9 cellular contexts compared by ENCODE assay signal in genomic region chr6:4359108-4359710, GRCh38.
DNase-seq lines count a peak whose midpoint lies in the region; ATAC-seq, FAIRE-seq and TF ChIP-seq lines count a peak whose summit lies in the region.
"Had no signal": no experiment of that assay in that cellular context is flagged by ENCODE, and none has a peak within 500 bp of the region (broad histone marks: within the 10 kb centered on the region; RNA-seq: fewer than 3 reads in every experiment).

No MANE protein-coding gene starts in this region.

- peak overlapping the region; percentile 17 to 23 for H3K9ac ChIP-seq in colonic mucosa (ENCODE audit: low read depth in 2 of 2, low read length in 2 of 2)

- ATAC-seq in lower lobe of right lung (no peak), HG03025 (IDR thresholded peaks at IDR 0.05; ENCODE audit: low FRiP score, unreplicated experiment) (no peak)
- ATAC-seq: activated CD8-positive, alpha-beta T cell treated with anti-CD3 and anti-CD28 coated beads for 36 hours had no signal

- H3K4me2 ChIP-seq in OCI-LY7 (ENCODE audit: low read length), result no peak overlapping the region

- H3K9me2 ChIP-seq in OCI-LY7 (ENCODE audit: insufficient read depth, low read length), result no peaks in the 10 kb centered on the region

- BruUV-seq in OCI-LY7 (replicated peaks; lab: Mats Ljungman, UMichigan), result no TSS peak

- H2AFZ ChIP-seq in OCI-LY7 (ENCODE audit: low read length), result no peak overlapping the region

- no peaks in the 10 kb centered on the region for H3K9me3 ChIP-seq in colonic mucosa
- no peaks in the 10 kb centered on the region for H3K9me3 ChIP-seq in lower lobe of right lung
- H3K9me3 ChIP-seq in testis, result no peaks in the 10 kb centered on the region
- no peaks in the 10 kb centered on the region for H3K9me3 ChIP-seq in OCI-LY7 (ENCODE audit: low read length)

- no peak for DNase-seq in HTR-8/SVneo (ENCODE audit: insufficient read length, low spot score)
- DNase-seq in colonic mucosa, result no peak
- DNase-seq in lower lobe of right lung, result no peak
- no peak for DNase-seq in testis
- no peak for DNase-seq in pons (ENCODE audit: low spot score)
- no peak for DNase-seq in stimulated activated CD8-positive, alpha-beta memory T cell treated with anti-CD3 and anti-CD28 coated beads, Interleukin-4, amount 100 ng/mL, for 48 hours
- no peak for DNase-seq in OCI-LY7 (ENCODE audit: low spot score)

- WGBS in testis, 2 donors, result 61 to 66% methylated on average over 7 of the region's 7 CpGs

- H3K79me2 ChIP-seq in OCI-LY7 (ENCODE audit: insufficient read depth, low read depth, low read length), result no peaks in the 10 kb centered on the region

- H3K4me3 ChIP-seq in colonic mucosa, result no peak overlapping the region
- no peak overlapping the region for H3K4me3 ChIP-seq in lower lobe of right lung
- no peak overlapping the region for H3K4me3 ChIP-seq in testis
- H3K4me3 ChIP-seq in OCI-LY7 (ENCODE audit: low read depth, low read length, poor library complexity, severe bottlenecking), result no peak overlapping the region

- H3K27ac ChIP-seq in colonic mucosa, result peak overlapping the region; percentile 64
- H3K27ac ChIP-seq in lower lobe of right lung, result peak overlapping the region; percentile 46
- H3K27ac ChIP-seq in testis, result peak overlapping the region; percentile 80 to 84
- no peak overlapping the region for H3K27ac ChIP-seq in OCI-LY7 (ENCODE audit: low read depth, low read length, poor library complexity, severe bottlenecking)

- peak; percentile 4 for FAIRE-seq in HTR-8/SVneo (lab: Jason Lieb, UNC)

- TF ChIP-seq POLR2A in testis (IDR thresholded peaks at IDR 0.05), result no peak

- CTCF ChIA-PET in OCI-LY7 (lab: Charles Lee; ENCODE audit: unreplicated experiment), result no interaction called here

- POLR2A ChIA-PET in OCI-LY7 (lab: Charles Lee), result no interaction called here

- intact Hi-C loops in colonic mucosa (cut with DNase I) (no loop called here), lower lobe of right lung (cut with DNase I) (no loop called here), testis (cut with DNase I; ENCODE audit: low total_unique reads) (no loop called here), OCI-LY7 (cut with micrococcal nuclease; ENCODE audit: unreplicated experiment) (no loop called here)

- no peaks in the 10 kb centered on the region for H3K36me3 ChIP-seq in colonic mucosa
- H3K36me3 ChIP-seq in lower lobe of right lung, result no peaks in the 10 kb centered on the region
- H3K36me3 ChIP-seq in testis (ENCODE audit: low read depth, missing control alignments), result no peaks in the 10 kb centered on the region
- no peaks in the 10 kb centered on the region for H3K36me3 ChIP-seq in OCI-LY7 (ENCODE audit: insufficient read depth, low read length)

- no peaks in the 10 kb centered on the region for H4K20me1 ChIP-seq in OCI-LY7 (ENCODE audit: insufficient read depth, low read length)

- TF ChIP-seq CTCF in colonic mucosa (IDR thresholded peaks at IDR 0.05) (no peak), lower lobe of right lung (IDR thresholded peaks at IDR 0.05) (no peak), testis (IDR thresholded peaks at IDR 0.05) (no peak), OCI-LY7 (conservative IDR thresholded peaks at IDR 0.05; ENCODE audit: low read length) (no peak)

- H3K4me1 ChIP-seq in colonic mucosa (peaks cover 19% of the 10 kb centered on the region), lower lobe of right lung (peaks cover 8% of the 10 kb centered on the region), testis (peaks cover 18% of the 10 kb centered on the region), OCI-LY7 (ENCODE audit: insufficient read depth, low read length, poor library complexity, severe bottlenecking) (no peaks in the 10 kb centered on the region)

- H3K27me3 ChIP-seq in colonic mucosa (no peaks in the 10 kb centered on the region), lower lobe of right lung (ENCODE audit: low read depth) (no peaks in the 10 kb centered on the region), testis (no peaks in the 10 kb centered on the region)
